In genomic region chr22:30823015-30823370, GRCh38 we compare ENCODE assay signal across 11 cellular contexts.
DNase-seq lines count a peak whose midpoint lies in the region; ATAC-seq and TF ChIP-seq lines count a peak whose summit lies in the region.
"Had no signal": no experiment of that assay in that cellular context is flagged by ENCODE, and none has a peak within 500 bp of the region (broad histone marks: within the 10 kb centered on the region; RNA-seq: fewer than 3 reads in every experiment).

No MANE protein-coding gene starts in this region.

- no peak for DNase-seq in activated naive CD4-positive, alpha-beta T cell treated with anti-CD3 and anti-CD28 coated beads for 36 hours
- no peak for DNase-seq in activated naive CD4-positive, alpha-beta T cell treated with anti-CD3 and anti-CD28 coated beads, Interleukin-2, amount 50 U/mL, for 72 hours (ENCODE audit: low spot score in 2 of 2)
- DNase-seq in WTC11 (ENCODE audit: low spot score) = peak; percentile 59
- DNase-seq in smooth muscle cell (lab: John Stamatoyannopoulos, UW; ENCODE audit: unreplicated experiment) = no peak
- DNase-seq in BE2C = no peak
- no peak for DNase-seq in left lung
- DNase-seq: NCI-H1417 treated with DMSO at 0.1 percent for 48 hours had no signal

- H3K27me3 ChIP-seq in smooth muscle cell (ENCODE audit: low read depth) = peaks cover 81% of the 10 kb centered on the region
- peaks cover 26% of the 10 kb centered on the region for H3K27me3 ChIP-seq in BE2C
- H3K27me3 ChIP-seq in left lung = peaks cover 20 to 70% of the 10 kb centered on the region in 2 donors
- H3K27me3 ChIP-seq: BLaER1 had no signal

- POLR2A ChIA-PET in WTC11 (lab: Charles Lee) = interaction anchor here (1.1 kb wide), 1 partner anchor 9 kb away, joined by 3 read pairs; no protein-coding TSS in a partner anchor

- H3K27ac Mint-ChIP-seq in activated naive CD4-positive, alpha-beta T cell treated with anti-CD3 and anti-CD28 coated beads for 36 hours = no peak overlapping the region
- H3K27ac Mint-ChIP-seq in activated naive CD4-positive, alpha-beta T cell treated with anti-CD3 and anti-CD28 coated beads, Interleukin-2, amount 50 U/mL, for 72 hours = no peak overlapping the region
- no peak overlapping the region for H3K27ac Mint-ChIP-seq in WTC11

- H3K4me1 Mint-ChIP-seq in activated naive CD4-positive, alpha-beta T cell treated with anti-CD3 and anti-CD28 coated beads for 36 hours (ENCODE audit: low read depth) = peaks cover 10% of the 10 kb centered on the region
- peaks cover 14% of the 10 kb centered on the region for H3K4me1 Mint-ChIP-seq in WTC11

- CTCF ChIA-PET in activated naive CD4-positive, alpha-beta T cell treated with anti-CD3 and anti-CD28 coated beads for 36 hours (lab: Charles Lee) = no interaction called here
- CTCF ChIA-PET in WTC11 (lab: Charles Lee) = interaction anchor here (0.7 to 3.5 kb wide), 4 partner anchors 10 to 189 kb away, joined by 3 to 14 read pairs (median 4); no protein-coding TSS in a partner anchor

- H4K20me1 ChIP-seq in smooth muscle cell (ENCODE audit: low read depth) = no peaks in the 10 kb centered on the region
- H4K20me1 ChIP-seq: BLaER1 had no signal

- H3K27ac ChIP-seq in smooth muscle cell (ENCODE audit: low read depth) (no peak overlapping the region), left lung (no peak overlapping the region)
- H3K27ac ChIP-seq: BLaER1, SK-N-MC had no signal

- H3K4me3 ChIP-seq in iPS-11a (ENCODE audit: low read depth, low read length) = peak overlapping the region; percentile 42
- peak overlapping the region; percentile 49 for H3K4me3 ChIP-seq in smooth muscle cell
- H3K4me3 ChIP-seq in BE2C (ENCODE audit: low read depth, low read length) = no peak overlapping the region
- H3K4me3 ChIP-seq in left lung = peak overlapping the region in 1 of 2 donors; percentile 19
- H3K4me3 ChIP-seq: BLaER1, SK-N-MC had no signal

- no peak for ATAC-seq in activated naive CD4-positive, alpha-beta T cell treated with anti-CD3 and anti-CD28 coated beads, Interleukin-2, amount 50 U/mL, for 72 hours
- ATAC-seq in WTC11 (peak; percentile 86), GM18868 (IDR thresholded peaks at IDR 0.05; ENCODE audit: unreplicated experiment) (no peak), left lung (no peak)

- no peaks in the 10 kb centered on the region for H3K36me3 Mint-ChIP-seq in activated naive CD4-positive, alpha-beta T cell treated with anti-CD3 and anti-CD28 coated beads for 36 hours (ENCODE audit: low read depth)
- peaks cover 0 to 10% of the 10 kb centered on the region in 2 donors for H3K36me3 Mint-ChIP-seq in activated naive CD4-positive, alpha-beta T cell treated with anti-CD3 and anti-CD28 coated beads, Interleukin-2, amount 50 U/mL, for 72 hours
- H3K36me3 Mint-ChIP-seq in WTC11 = no peaks in the 10 kb centered on the region

- intact Hi-C loops in activated naive CD4-positive, alpha-beta T cell treated with anti-CD3 and anti-CD28 coated beads for 36 hours (cut with micrococcal nuclease) = no loop called here
- intact Hi-C loops in left lung (cut with DNase I) = no loop called here

- TF ChIP-seq CTCF in WTC11 (IDR thresholded peaks at IDR 0.05) (no peak), smooth muscle cell (IDR thresholded peaks at IDR 0.05; ENCODE audit: borderline replicate concordance, insufficient read depth, poor library complexity, severe bottlenecking) (no peak), BE2C (IDR thresholded peaks at IDR 0.05; ENCODE audit: low read depth, low read length) (no peak), left lung (IDR thresholded peaks at IDR 0.05) (no peak)

- no peaks in the 10 kb centered on the region for H3K9me3 ChIP-seq in smooth muscle cell (replicated peaks; ENCODE audit: low read depth)
- no peaks in the 10 kb centered on the region for H3K9me3 ChIP-seq in BE2C
- H3K9me3 ChIP-seq in left lung = no peaks in the 10 kb centered on the region
- H3K9me3 ChIP-seq: BLaER1 had no signal

- H3K4me1 ChIP-seq in smooth muscle cell (ENCODE audit: low read depth) (peaks cover 8% of the 10 kb centered on the region), BE2C (no peaks in the 10 kb centered on the region), left lung (peaks cover 0 to 11% of the 10 kb centered on the region in 2 donors)
- H3K4me1 ChIP-seq: BLaER1 had no signal

- H3K27me3 Mint-ChIP-seq in activated naive CD4-positive, alpha-beta T cell treated with anti-CD3 and anti-CD28 coated beads for 36 hours (ENCODE audit: low read depth) = peaks cover 23% of the 10 kb centered on the region
- H3K27me3 Mint-ChIP-seq in WTC11 (ENCODE audit: low read depth) = peaks cover 37% of the 10 kb centered on the region

- H3K9ac ChIP-seq in smooth muscle cell (ENCODE audit: low read depth) = no peak overlapping the region
- H3K9ac ChIP-seq: BLaER1 had no signal

- H3K36me3 ChIP-seq in smooth muscle cell (ENCODE audit: low read depth) (no peaks in the 10 kb centered on the region), BE2C (no peaks in the 10 kb centered on the region), left lung (no peaks in the 10 kb centered on the region)
- H3K36me3 ChIP-seq: BLaER1 had no signal

- peak overlapping the region; percentile 15 for H3K4me3 Mint-ChIP-seq in activated naive CD4-positive, alpha-beta T cell treated with anti-CD3 and anti-CD28 coated beads for 36 hours
- peak overlapping the region; percentile 65 for H3K4me3 Mint-ChIP-seq in WTC11

- peak overlapping the region; percentile 81 for H3K4me2 ChIP-seq in smooth muscle cell
- H3K4me2 ChIP-seq: BLaER1 had no signal

- no peak overlapping the region for H2AFZ ChIP-seq in smooth muscle cell (ENCODE audit: low read depth)

- no peaks in the 10 kb centered on the region for H3K9me3 Mint-ChIP-seq in activated naive CD4-positive, alpha-beta T cell treated with anti-CD3 and anti-CD28 coated beads for 36 hours
- no peaks in the 10 kb centered on the region for H3K9me3 Mint-ChIP-seq in activated naive CD4-positive, alpha-beta T cell treated with anti-CD3 and anti-CD28 coated beads, Interleukin-2, amount 50 U/mL, for 72 hours
- H3K9me3 Mint-ChIP-seq in WTC11 = no peaks in the 10 kb centered on the region

- no peaks in the 10 kb centered on the region for H3F3A ChIP-seq in smooth muscle cell (ENCODE audit: low read depth)

- 19% methylated on average over 10 of the region's 11 CpGs for WGBS in smooth muscle cell (ENCODE audit: low lambda C conversion rate)

- H3K79me2 ChIP-seq in smooth muscle cell (ENCODE audit: low read depth) = no peaks in the 10 kb centered on the region

TF ChIP-seq in WTC11, 78 proteins besides CTCF, POLR2A, EP300 and RAD21:
- TF ChIP-seq NR2C2 (CRISPR knock-in tag; IDR thresholded peaks at IDR 0.05) (no peak), EMX1 (CRISPR knock-in tag; IDR thresholded peaks at IDR 0.05) (no peak), HMGA2 (CRISPR knock-in tag; IDR thresholded peaks at IDR 0.05) (no peak), ZNF121 (CRISPR knock-in tag; IDR thresholded peaks at IDR 0.05) (0 out of 2 replicates have a peak, but pooled peaks have one; percentile 40), ZNF263 (CRISPR knock-in tag; IDR thresholded peaks at IDR 0.05; ENCODE audit: low read depth) (no peak)
- TF ChIP-seq, protein P1, sequence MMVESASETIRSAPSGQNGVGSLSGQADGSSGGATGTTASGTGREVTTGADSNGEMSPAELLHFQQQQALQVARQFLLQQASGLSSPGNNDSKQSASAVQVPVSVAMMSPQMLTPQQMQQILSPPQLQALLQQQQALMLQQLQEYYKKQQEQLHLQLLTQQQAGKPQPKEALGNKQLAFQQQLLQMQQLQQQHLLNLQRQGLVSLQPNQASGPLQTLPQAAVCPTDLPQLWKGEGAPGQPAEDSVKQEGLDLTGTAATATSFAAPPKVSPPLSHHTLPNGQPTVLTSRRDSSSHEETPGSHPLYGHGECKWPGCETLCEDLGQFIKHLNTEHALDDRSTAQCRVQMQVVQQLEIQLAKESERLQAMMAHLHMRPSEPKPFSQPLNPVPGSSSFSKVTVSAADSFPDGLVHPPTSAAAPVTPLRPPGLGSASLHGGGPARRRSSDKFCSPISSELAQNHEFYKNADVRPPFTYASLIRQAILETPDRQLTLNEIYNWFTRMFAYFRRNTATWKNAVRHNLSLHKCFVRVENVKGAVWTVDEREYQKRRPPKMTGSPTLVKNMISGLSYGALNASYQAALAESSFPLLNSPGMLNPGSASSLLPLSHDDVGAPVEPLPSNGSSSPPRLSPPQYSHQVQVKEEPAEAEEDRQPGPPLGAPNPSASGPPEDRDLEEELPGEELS (CRISPR knock-in tag; IDR thresholded peaks at IDR 0.05) = no peak
